Comparison of ENCODE assay signal across 8 cellular contexts in genomic region chr12:124567673-124568373, GRCh38. TPM values are rescaled to one million over a fixed set of nuclear protein-coding genes. Genes with fewer than 3 reads are reported as not detected.
DNase-seq lines count a peak whose midpoint lies in the region; ATAC-seq and TF ChIP-seq lines count a peak whose summit lies in the region.

No MANE protein-coding gene starts in this region.

- H3K27ac Mint-ChIP-seq in CD8-positive, alpha-beta T cell = peak overlapping the region; percentile 67

- H3K36me3 ChIP-seq in CD8-positive, alpha-beta T cell (ENCODE audit: insufficient read depth, low read length) = no peaks in the 10 kb centered on the region
- H3K36me3 ChIP-seq in OCI-LY1 (ENCODE audit: insufficient read depth, low read length) (no peaks in the 10 kb centered on the region; the same call in 1 of the 2 replicates), mucosa of descending colon (ENCODE audit: low read depth) (no peaks in the 10 kb centered on the region)

- no peak overlapping the region for H2AFZ ChIP-seq in OCI-LY1 (ENCODE audit: low read length)

- peak overlapping the region; percentile 85 for H3K4me3 Mint-ChIP-seq in CD8-positive, alpha-beta T cell

- H3K4me2 ChIP-seq in OCI-LY1 (ENCODE audit: low read length) = peak overlapping the region; percentile 70

- H3K9me3 Mint-ChIP-seq in CD8-positive, alpha-beta T cell = no peaks in the 10 kb centered on the region

- no peaks in the 10 kb centered on the region for H3F3A ChIP-seq in OCI-LY1 (ENCODE audit: insufficient read depth, low read length)

- POLR2A ChIA-PET in CD8-positive, alpha-beta T cell (lab: Charles Lee) = interaction anchor here (0.6 kb wide), 1 partner anchor 42 kb away, joined by 3 read pairs; no protein-coding TSS in a partner anchor

- H3K27me3 ChIP-seq in CD8-positive, alpha-beta T cell (ENCODE audit: insufficient read depth, low read length) = no peaks in the 10 kb centered on the region
- H3K27me3 ChIP-seq in OCI-LY1 (ENCODE audit: insufficient read depth, low read length) = peaks cover 7% of the 10 kb centered on the region; the same call in 1 of the 2 replicates

- H3K27ac ChIP-seq in CD8-positive, alpha-beta T cell (ENCODE audit: low read depth, low read length) = peak overlapping the region; percentile 23
- H3K27ac ChIP-seq in OCI-LY1 (ENCODE audit: low read depth, low read length, poor library complexity, severe bottlenecking) = no peak overlapping the region

- peak overlapping the region; percentile 84 for H3K4me3 ChIP-seq in CD8-positive, alpha-beta T cell (ENCODE audit: low read depth, low read length)
- H3K4me3 ChIP-seq in OCI-LY1 (ENCODE audit: low read depth, low read length, poor library complexity, severe bottlenecking) (peak overlapping the region; percentile 52), epithelial cell of esophagus (ENCODE audit: low read length) (peak overlapping the region; percentile 16), mucosa of descending colon (no peak overlapping the region)

- no peaks in the 10 kb centered on the region for H3K79me2 ChIP-seq in OCI-LY1 (ENCODE audit: insufficient read depth, low read length)

- peaks cover 27% of the 10 kb centered on the region for H3K4me1 Mint-ChIP-seq in CD8-positive, alpha-beta T cell (ENCODE audit: low read depth)

- H3K27me3 Mint-ChIP-seq in CD8-positive, alpha-beta T cell (ENCODE audit: low read depth) = no peaks in the 10 kb centered on the region

- DNase-seq in CD8-positive, alpha-beta T cell = peak; percentile 59 to 87 (median 78)
- DNase-seq in GM20000 (ENCODE audit: low spot score) (peak; percentile 97), HUDEP-2 (lab: John Stamatoyannopoulos, UW; ENCODE audit: unreplicated experiment in 76 of 76) (peak in 64 of 76 experiments; percentile 1 to 77 (median 58)), activated T-cell treated with anti-CD3 and anti-CD28 coated beads for 4 hours (peak; percentile 62), epithelial cell of esophagus (ENCODE audit: low read depth) (peak; percentile 84), mucosa of descending colon (peak; percentile 92 to 95 (median 94))
- DNase-seq in stimulated activated CD8-positive, alpha-beta memory T cell treated with anti-CD3 and anti-CD28 coated beads, Interleukin-4, amount 100 ng/mL, for 1 hour (ENCODE audit: low read depth in 2 of 2, low spot score in 1 of 2) = peak; percentile 40 to 63

- H3K4me1 ChIP-seq in CD8-positive, alpha-beta T cell (ENCODE audit: insufficient read depth, low read length) = peaks cover 32% of the 10 kb centered on the region
- H3K4me1 ChIP-seq in OCI-LY1 (ENCODE audit: insufficient read depth, low read length, severe bottlenecking) (peaks cover 20% of the 10 kb centered on the region), mucosa of descending colon (ENCODE audit: low read depth) (peaks cover 23% of the 10 kb centered on the region)

- intact Hi-C loops in CD8-positive, alpha-beta T cell (cut with DNase I, micrococcal nuclease) = loop anchor here (1.0 to 10.0 kb wide), 8 partner anchors 41 to 856 kb away; partner anchors contain the start of genes AACS (in 1 of the 2) and ATP6V0A2 (in 1 of the 2)
- intact Hi-C loops in mucosa of descending colon (cut with DNase I, micrococcal nuclease) = loop anchor here (10.0 kb wide), 2 partner anchors 197 to 207 kb away; no protein-coding TSS in a partner anchor

- H3K9me2 ChIP-seq in OCI-LY1 (ENCODE audit: low read depth, low read length) = no peaks in the 10 kb centered on the region

- CTCF ChIA-PET in CD8-positive, alpha-beta T cell (lab: Charles Lee) = no interaction called here

- no peaks in the 10 kb centered on the region for H3K9me3 ChIP-seq in CD8-positive, alpha-beta T cell (ENCODE audit: low read length)
- H3K9me3 ChIP-seq in OCI-LY1 (ENCODE audit: low read length) (no peaks in the 10 kb centered on the region), mucosa of descending colon (no peaks in the 10 kb centered on the region)

- peak; percentile 65 for ATAC-seq in CD8-positive, alpha-beta T cell
- peak; percentile 89 for ATAC-seq in mucosa of descending colon

- 0 out of 2 replicates have a peak overlapping the region, but pooled peaks have one; percentile 19 for H3K9ac ChIP-seq in OCI-LY1 (ENCODE audit: low read length)

- peaks cover 2% of the 10 kb centered on the region for H3K36me3 Mint-ChIP-seq in CD8-positive, alpha-beta T cell

- no peak for TF ChIP-seq CTCF in CD8-positive, alpha-beta T cell (IDR thresholded peaks at IDR 0.05)
- TF ChIP-seq CTCF in GM20000 (IDR thresholded peaks at IDR 0.05; ENCODE audit: extremely low read depth, missing control alignments) (no peak), OCI-LY1 (IDR thresholded peaks at IDR 0.05; ENCODE audit: low read length) (no peak), epithelial cell of esophagus (IDR thresholded peaks at IDR 0.05; ENCODE audit: insufficient read depth, low read depth, low read length, missing control alignments) (no peak), mucosa of descending colon (IDR thresholded peaks at IDR 0.05) (no peak)

- no peaks in the 10 kb centered on the region for H4K20me1 ChIP-seq in OCI-LY1 (ENCODE audit: insufficient read depth, low read length)

RNA-seq across cellular contexts. Expression of gene NCOR2, which starts 0.4 kb away (rescaled TPM):
- total RNA-seq in CD8-positive, alpha-beta T cell = 10 to 100 TPM; 96.5 to 97.8 TPM
- total RNA-seq in mucosa of descending colon = 100 to 1,000 TPM; 159 to 269 (median 161) TPM
